15 cellular contexts compared by ENCODE assay signal in the genomic region with DNA sequence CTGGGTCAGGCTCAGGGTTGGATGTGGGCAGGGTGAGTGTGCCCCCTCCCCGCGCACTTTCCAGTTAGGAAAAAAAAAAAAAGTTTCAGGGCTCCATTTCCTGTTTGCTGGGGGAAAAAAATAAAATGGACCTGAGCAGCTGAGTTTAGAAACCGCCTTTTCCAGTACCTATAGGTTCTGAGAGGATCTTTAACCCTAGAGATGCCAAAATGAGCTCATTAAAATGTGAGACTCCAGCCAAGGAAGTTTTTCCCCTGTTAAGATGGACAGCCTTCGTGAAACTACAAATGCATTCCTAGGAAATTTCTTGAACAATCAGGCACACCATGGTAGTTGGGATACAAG.
DNase-seq lines count a peak whose midpoint lies in the region; TF ChIP-seq lines count a peak whose summit lies in the region.
"Had no signal": no experiment of that assay in that cellular context is flagged by ENCODE, and none has a peak within 500 bp of the region (broad histone marks: within the 10 kb centered on the region; RNA-seq: fewer than 3 reads in every experiment).

No MANE protein-coding gene starts in this region.

- H3F3A ChIP-seq in GM23248 (ENCODE audit: insufficient read depth), result peaks cover 17% of the 10 kb centered on the region

- TF ChIP-seq CTCF in hepatocyte (IDR thresholded peaks at IDR 0.05; ENCODE audit: poor library complexity) (no peak), nephron (IDR thresholded peaks at IDR 0.05; ENCODE audit: unreplicated experiment in 3 of 3) (no peak), nephron progenitor cell (IDR thresholded peaks at IDR 0.05) (no peak)

- H4K20me1 ChIP-seq in GM23248 (ENCODE audit: insufficient read depth), result no peaks in the 10 kb centered on the region
- no peaks in the 10 kb centered on the region for H4K20me1 ChIP-seq in hepatocyte (ENCODE audit: insufficient read depth, poor library complexity, severe bottlenecking)

- H3K4me3 Mint-ChIP-seq in nephron (peak overlapping the region; percentile 82 to 93 (median 88)), nephron progenitor cell (no peak overlapping the region)

- H3K9me2 ChIP-seq in GM23248 (ENCODE audit: insufficient read depth) (no peaks in the 10 kb centered on the region), hepatocyte (replicated peaks; ENCODE audit: insufficient read depth) (no peaks in the 10 kb centered on the region)

- H3K9me3 Mint-ChIP-seq in nephron, result peaks cover 2% of the 10 kb centered on the region
- no peaks in the 10 kb centered on the region for H3K9me3 Mint-ChIP-seq in nephron progenitor cell

- 88 to 90% methylated on average over 4 of the region's 4 CpGs for WGBS in GM23248 (ENCODE audit: low coverage in 1 of 2, low lambda C conversion rate in 2 of 2, missing lambda C conversion rate in 2 of 2), 2 experiments
- 25% methylated on average over 4 of the region's 4 CpGs for WGBS in hepatocyte (ENCODE audit: low lambda C conversion rate, missing lambda C conversion rate)

- H3K4me3 ChIP-seq in GM23248 (peak overlapping the region; percentile 73), SJCRH30 (peak overlapping the region; percentile 34), hepatocyte (peak overlapping the region; percentile 44)

- H3K27me3 Mint-ChIP-seq in nephron (ENCODE audit: low read depth) (peaks cover 82% of the 10 kb centered on the region), nephron progenitor cell (ENCODE audit: low read depth, poor library complexity) (peaks cover 87% of the 10 kb centered on the region)

- H3K4me1 ChIP-seq in GM23248 (ENCODE audit: insufficient read depth) (peaks cover 4% of the 10 kb centered on the region; the same call in 1 of the 2 replicates), SJCRH30 (no peaks in the 10 kb centered on the region), hepatocyte (ENCODE audit: insufficient read depth) (peaks cover 4% of the 10 kb centered on the region)

- H3K4me1 Mint-ChIP-seq in nephron (peaks cover 18% of the 10 kb centered on the region), nephron progenitor cell (peaks cover 19% of the 10 kb centered on the region)

- H3K79me2 ChIP-seq in GM23248 (ENCODE audit: insufficient read depth) (no peaks in the 10 kb centered on the region), hepatocyte (no peaks in the 10 kb centered on the region)

- no peaks in the 10 kb centered on the region for H3K36me3 Mint-ChIP-seq in nephron (ENCODE audit: low read depth)
- H3K36me3 Mint-ChIP-seq in nephron progenitor cell (ENCODE audit: low read depth), result no peaks in the 10 kb centered on the region

- H3K4me2 ChIP-seq in GM23248 (ENCODE audit: unreplicated experiment) (peak overlapping the region; percentile 83), hepatocyte (peak overlapping the region; percentile 88)

- H2AFZ ChIP-seq in GM23248 (no peak overlapping the region), hepatocyte (no peak overlapping the region)

- in situ Hi-C loops in GM23248 (cut with MboI), result no loop called here

- H3K9ac ChIP-seq in GM23248, result no peak overlapping the region

- H3K36me3 ChIP-seq in GM23248 (ENCODE audit: low read depth) (no peaks in the 10 kb centered on the region), SJCRH30 (no peaks in the 10 kb centered on the region), hepatocyte (replicated peaks; ENCODE audit: insufficient read depth, low read depth) (no peaks in the 10 kb centered on the region)

- H3K27me3 ChIP-seq in GM23248 (replicated peaks; ENCODE audit: insufficient read depth) (peaks cover 63% of the 10 kb centered on the region), SJCRH30 (peaks cover 9% of the 10 kb centered on the region; the same call in 1 of the 2 replicates), hepatocyte (peaks cover 79% of the 10 kb centered on the region)

- H3K27ac Mint-ChIP-seq in nephron (peak overlapping the region in 2 of 3 experiments; percentile 62 to 87), nephron progenitor cell (no peak overlapping the region)

- DNase-seq in GM23248, result no peak
- DNase-seq in SJCRH30, result peak in 1 of 2 experiments; percentile 7
- DNase-seq in hepatocyte (ENCODE audit: low spot score), result no peak
- no peak for DNase-seq in activated CD4-positive, alpha-beta T cell treated with anti-CD3 and anti-CD28 coated beads, Interleukin-2, amount 50 U/mL, for 48 hours
- no peak for DNase-seq in nephron progenitor cell
- no peak for DNase-seq in NCI-H748 treated with DMSO at 0.1 percent for 48 hours (lab: John Stamatoyannopoulos, UW)
- no peak for DNase-seq in NCI-H2107 (lab: John Stamatoyannopoulos, UW)
- DNase-seq: COR-L47, KBM-7, NCI-H1092, NCI-H1694, NCI-H446 treated with DMSO at 0.1 percent for 48 hours, NCI-H82 had no signal

- H3K27ac ChIP-seq in GM23248 (no peak overlapping the region), SJCRH30 (no peak overlapping the region), hepatocyte (peak overlapping the region; percentile 80)
- H3K27ac ChIP-seq: C4-2B had no signal

- H3K9me3 ChIP-seq in GM23248 (ENCODE audit: low read depth), result no peaks in the 10 kb centered on the region
- H3K9me3 ChIP-seq in SJCRH30 (replicated peaks), result no peaks in the 10 kb centered on the region
- H3K9me3 ChIP-seq in hepatocyte (ENCODE audit: low read depth), result no peaks in the 10 kb centered on the region
